8 cellular contexts compared by ENCODE assay signal in genomic region chr12:94545937-94546771, GRCh38.
DNase-seq lines count a peak whose midpoint lies in the region; ATAC-seq and TF ChIP-seq lines count a peak whose summit lies in the region.

No MANE protein-coding gene starts in this region.

- peak; percentile 20 for DNase-seq in NCI-H345 (lab: John Stamatoyannopoulos, UW)
- DNase-seq in NCI-H345 treated with DMSO at 0.1 percent for 48 hours (lab: John Stamatoyannopoulos, UW; ENCODE audit: unreplicated experiment): no peak
- peak; percentile 68 for DNase-seq in RPMI7951 (ENCODE audit: low read depth)
- DNase-seq in epithelial cell of proximal tubule (ENCODE audit: low read depth): no peak
- peak; percentile 68 for DNase-seq in midbrain (lab: John Stamatoyannopoulos, UW)
- no peak for DNase-seq in stimulated activated CD4-positive, alpha-beta T cell treated with anti-CD3 and anti-CD28 coated beads, Interleukin-4, amount 100 ng/mL, for 1 hour

- TF ChIP-seq CTCF in epithelial cell of proximal tubule (conservative IDR thresholded peaks at IDR 0.05; ENCODE audit: low read depth, low read length): peak; percentile 90

- ATAC-seq in HG03139 (IDR thresholded peaks at IDR 0.05; ENCODE audit: unreplicated experiment) (peak; percentile 71), HG03460 (IDR thresholded peaks at IDR 0.05; ENCODE audit: unreplicated experiment) (no peak)

- no peak overlapping the region for H3K4me3 ChIP-seq in epithelial cell of proximal tubule (ENCODE audit: low read depth, low read length)

Comparison
In these comparisons a context has a peak if more than half of its experiments do, and no peak if none do; other contexts are left out.
1. DNase-seq: peak in NCI-H345 (single experiment), RPMI7951 (single experiment) and midbrain (single experiment); none in NCI-H345 treated with DMSO at 0.1 percent for 48 hours (single experiment), epithelial cell of proximal tubule (single experiment) and stimulated activated CD4-positive, alpha-beta T cell treated with anti-CD3 and anti-CD28 coated beads, Interleukin-4, amount 100 ng/mL, for 1 hour (single experiment).